ENCODE assay signal across 2 cellular contexts in the genomic region with DNA sequence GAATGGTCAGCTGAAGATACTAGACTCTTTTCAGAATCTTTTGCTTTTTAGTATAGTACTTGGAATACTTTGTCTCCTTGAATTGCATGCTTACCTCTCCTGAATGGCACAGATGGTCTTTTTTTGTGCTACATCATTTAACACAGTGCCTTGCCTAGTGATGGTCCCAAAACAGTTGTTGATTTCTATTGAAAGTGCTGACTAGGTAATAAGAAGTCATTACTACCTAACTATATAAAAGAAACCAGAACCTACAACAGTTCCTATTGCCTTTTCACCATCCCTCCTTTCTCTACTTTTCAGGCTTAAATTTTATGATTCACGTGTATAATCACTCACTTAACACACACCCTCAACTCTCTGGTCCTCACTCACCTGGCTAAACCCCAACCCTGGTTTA.
A peak's percentile ranks its signal among the peaks of the same experiment; 100 is the strongest.
TF ChIP-seq lines count a peak whose summit lies in the region.

No MANE protein-coding gene starts in this region.

TF ChIP-seq in HepG2, 621 proteins besides CTCF, POLR2A, EP300 and RAD21:
- TF ChIP-seq MAFK (conservative IDR thresholded peaks at IDR 0.05 in 1 of 2, IDR thresholded peaks at IDR 0.05 in 1 of 2; ENCODE audit: low read length in 2 of 2) (peak; percentile 87 to 93), ZBTB3 (CRISPR knock-in tag; IDR thresholded peaks at IDR 0.05; ENCODE audit: borderline replicate concordance, low read depth) (no peak), ZNF260 (CRISPR knock-in tag; IDR thresholded peaks at IDR 0.05; ENCODE audit: borderline replicate concordance, low read depth) (no peak), ZFY (CRISPR knock-in tag; IDR thresholded peaks at IDR 0.05) (no peak), ZNF720 (CRISPR knock-in tag; IDR thresholded peaks at IDR 0.05) (no peak), MAFF (IDR thresholded peaks at IDR 0.05; ENCODE audit: low read depth, low read length) (peak; percentile 88)

TF ChIP-seq in K562, 482 proteins besides CTCF, POLR2A, EP300 and RAD21:
- TF ChIP-seq MAFG (tag; conservative IDR thresholded peaks at IDR 0.05) (peak; percentile 34; the same call in 1 of the 2 replicates), C11orf30 (IDR thresholded peaks at IDR 0.05; ENCODE audit: low read depth) (peak; percentile 62), RHOXF2B (CRISPR knock-in tag; conservative IDR thresholded peaks at IDR 0.05) (no peak), EP400 (IDR thresholded peaks at IDR 0.05) (no peak), ZNF75A (CRISPR knock-in tag; IDR thresholded peaks at IDR 0.05) (no peak), FOXA3 (CRISPR knock-in tag; conservative IDR thresholded peaks at IDR 0.05 in 1 of 2, IDR thresholded peaks at IDR 0.05 in 1 of 2) (no peak), MAFF (IDR thresholded peaks at IDR 0.05; ENCODE audit: low read length) (peak; percentile 32; the same call in 1 of the 2 replicates), KLF13 (tag; IDR thresholded peaks at IDR 0.05; ENCODE audit: borderline replicate concordance, low read depth) (no peak), MAFK (IDR thresholded peaks at IDR 0.05; ENCODE audit: low read length) (peak; percentile 35; the same call in 1 of the 2 replicates), NBN (IDR thresholded peaks at IDR 0.05; ENCODE audit: low read depth) (no peak), ZNF316 (IDR thresholded peaks at IDR 0.05) (peak; percentile 76), SIX5 (IDR thresholded peaks at IDR 0.05; ENCODE audit: borderline replicate concordance in 1 of 2, insufficient read depth in 1 of 2, low read depth in 1 of 2, low read length in 2 of 2) (no peak)
- TF ChIP-seq, protein P1, sequence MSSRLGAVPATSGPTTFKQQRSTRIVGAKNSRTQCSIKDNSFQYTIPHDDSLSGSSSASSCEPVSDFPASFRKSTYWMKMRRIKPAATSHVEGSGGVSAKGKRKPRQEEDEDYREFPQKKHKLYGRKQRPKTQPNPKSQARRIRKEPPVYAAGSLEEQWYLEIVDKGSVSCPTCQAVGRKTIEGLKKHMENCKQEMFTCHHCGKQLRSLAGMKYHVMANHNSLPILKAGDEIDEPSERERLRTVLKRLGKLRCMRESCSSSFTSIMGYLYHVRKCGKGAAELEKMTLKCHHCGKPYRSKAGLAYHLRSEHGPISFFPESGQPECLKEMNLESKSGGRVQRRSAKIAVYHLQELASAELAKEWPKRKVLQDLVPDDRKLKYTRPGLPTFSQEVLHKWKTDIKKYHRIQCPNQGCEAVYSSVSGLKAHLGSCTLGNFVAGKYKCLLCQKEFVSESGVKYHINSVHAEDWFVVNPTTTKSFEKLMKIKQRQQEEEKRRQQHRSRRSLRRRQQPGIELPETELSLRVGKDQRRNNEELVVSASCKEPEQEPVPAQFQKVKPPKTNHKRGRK (tag; IDR thresholded peaks at IDR 0.05) = no peak
